Comparison of ENCODE assay signal across 8 cellular contexts in the genomic region with DNA sequence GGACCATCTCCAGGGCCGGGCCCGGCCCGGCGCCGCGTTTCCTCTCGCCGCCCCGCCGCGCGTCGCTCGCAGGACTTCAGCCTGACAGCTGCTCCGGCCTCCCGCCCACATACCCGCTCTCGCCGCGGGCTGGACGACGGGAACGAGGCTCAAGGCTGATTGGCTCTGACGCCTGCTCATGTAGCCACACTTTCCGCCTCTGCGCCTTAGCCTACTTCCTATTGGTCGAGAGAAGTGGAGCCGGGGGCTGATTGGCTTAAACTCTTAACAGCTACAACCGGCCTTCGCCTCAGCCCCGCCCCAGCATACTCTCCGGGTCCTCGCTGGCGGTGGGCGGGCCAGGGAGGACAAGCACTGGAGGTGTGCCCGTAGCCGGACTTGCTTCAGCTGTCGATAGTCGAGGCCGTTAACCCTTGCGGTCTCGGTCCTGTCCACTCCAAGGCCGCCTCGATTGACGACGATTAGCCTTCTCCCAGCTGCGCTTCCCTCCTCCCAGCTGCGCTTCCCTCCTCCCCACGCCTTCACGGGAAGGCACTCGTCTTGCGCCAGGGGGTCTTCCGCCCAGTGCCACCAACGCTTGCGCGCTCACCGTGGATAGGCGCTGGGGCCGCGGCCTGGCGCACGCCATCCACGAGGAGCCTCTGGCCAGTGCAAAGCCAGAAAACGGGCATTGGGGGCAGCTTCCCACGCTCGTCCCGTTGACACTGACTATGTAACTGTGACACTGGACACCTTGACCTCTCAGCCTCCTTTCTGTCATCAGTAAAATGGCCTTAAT. TPM values are rescaled to one million over a fixed set of nuclear protein-coding genes. Genes with fewer than 3 reads are reported as not detected.
DNase-seq lines count a peak whose midpoint lies in the region; ATAC-seq and TF ChIP-seq lines count a peak whose summit lies in the region.

Gene PRADC1, minus strand, starts transcription at position 86 of the 778 bp plus-strand sequence. Its CDS starts 79 bp downstream, at position 7.

- H3K79me2 ChIP-seq in ACC112 (ENCODE audit: control insufficient read depth, insufficient read depth, low read length, unreplicated experiment), result peaks cover 42% of the 10 kb centered on the region
- H3K79me2 ChIP-seq in mammary epithelial cell (ENCODE audit: insufficient read depth, low read length), result peaks cover 47% of the 10 kb centered on the region

- 1% methylated on average over 43 of the region's 67 CpGs for WGBS in mammary epithelial cell (ENCODE audit: low coverage, missing lambda C conversion rate)

- DNase-seq in NCI-H2196 treated with DMSO at 0.1 percent for 48 hours (lab: John Stamatoyannopoulos, UW; ENCODE audit: unreplicated experiment) (peak; percentile 91), WERI-Rb-1 (peak; percentile 100), mammary epithelial cell (peak; percentile 100)

- H3K36me3 ChIP-seq in ACC112 (ENCODE audit: insufficient read depth, low read length) (peaks cover 4% of the 10 kb centered on the region; the same call in 1 of the 2 replicates), WERI-Rb-1 (peaks cover 48% of the 10 kb centered on the region), mammary epithelial cell (ENCODE audit: insufficient read depth, low read length) (no peaks in the 10 kb centered on the region), iPS-20b (ENCODE audit: insufficient read depth, low read depth, low read length) (peaks cover 14% of the 10 kb centered on the region; the same call in 1 of the 2 replicates)

- CTCF ChIA-PET in mammary epithelial cell (lab: Charles Lee; ENCODE audit: low non-redundant PET), result interaction anchor here (1.5 kb wide), 1 partner anchor 56 kb away, joined by 5 read pairs; no protein-coding TSS in a partner anchor

- dilution Hi-C loops in mammary epithelial cell (cut with HindIII; ENCODE audit: low sequenced_read_pairs), result no loop called here

- ATAC-seq in GM18870 (IDR thresholded peaks at IDR 0.05; ENCODE audit: unreplicated experiment), result peak; percentile 93
- peak; percentile 86 for ATAC-seq in HG03135 (IDR thresholded peaks at IDR 0.05; ENCODE audit: unreplicated experiment)

- H3K4me3 ChIP-seq in ACC112 (ENCODE audit: low read depth, low read length) (peak within 1 kb of the TSS; percentile 85), WERI-Rb-1 (ENCODE audit: low read depth, low read length) (peak within 1 kb of the TSS; percentile 94), mammary epithelial cell (replicated peaks in 1 of 3; ENCODE audit: insufficient read depth in 1 of 3, low read depth in 2 of 3, low read length in 3 of 3) (peak within 1 kb of the TSS; percentile 83 to 99 (median 97)), iPS-20b (ENCODE audit: low read length) (peak within 1 kb of the TSS; percentile 97), skin epidermis (peak within 1 kb of the TSS; percentile 64 to 83 (median 82))

- peak within 1 kb of the TSS; percentile 100 for H3K4me2 ChIP-seq in mammary epithelial cell (ENCODE audit: insufficient read depth, low read depth, low read length)

- H3K9me3 ChIP-seq in WERI-Rb-1 (ENCODE audit: severe bottlenecking) (no peaks in the 10 kb centered on the region), mammary epithelial cell (replicated peaks; ENCODE audit: insufficient read depth, low read length) (no peaks in the 10 kb centered on the region), iPS-20b (ENCODE audit: insufficient read depth, low read depth, low read length) (no peaks in the 10 kb centered on the region)

- in situ Hi-C loops in mammary epithelial cell (cut with MboI; ENCODE audit: low sequenced_read_pairs in 2 of 2), result no loop called here

- H3K9ac ChIP-seq in mammary epithelial cell (ENCODE audit: insufficient read depth, low read length) (peak within 1 kb of the TSS; percentile 66), iPS-20b (ENCODE audit: low read depth, low read length) (peak within 1 kb of the TSS; percentile 98; the same call in 1 of the 2 replicates)

- peaks cover 5% of the 10 kb centered on the region for H4K20me1 ChIP-seq in mammary epithelial cell (ENCODE audit: insufficient read depth, low read length)

- no peaks in the 10 kb centered on the region for H3K27me3 ChIP-seq in ACC112 (ENCODE audit: insufficient read depth, low read length)
- no peaks in the 10 kb centered on the region for H3K27me3 ChIP-seq in WERI-Rb-1 (ENCODE audit: insufficient read depth, low read depth, severe bottlenecking)
- H3K27me3 ChIP-seq in mammary epithelial cell (ENCODE audit: insufficient read depth, low read length), result no peaks in the 10 kb centered on the region
- H3K27me3 ChIP-seq in iPS-20b (ENCODE audit: insufficient read depth, low read length), result no peaks in the 10 kb centered on the region

- no TSS peak for BruUV-seq in mammary epithelial cell (replicated peaks; lab: Mats Ljungman, UMichigan)

- H3K4me1 ChIP-seq in ACC112 (ENCODE audit: control insufficient read depth, insufficient read depth, low read length, unreplicated experiment), result peaks cover 20% of the 10 kb centered on the region
- peaks cover 19% of the 10 kb centered on the region for H3K4me1 ChIP-seq in mammary epithelial cell (ENCODE audit: insufficient read depth, low read length)
- H3K4me1 ChIP-seq in iPS-20b (ENCODE audit: insufficient read depth, low read length), result peaks cover 11% of the 10 kb centered on the region

- TF ChIP-seq CTCF in WERI-Rb-1 (IDR thresholded peaks at IDR 0.05; ENCODE audit: low read depth, low read length), result no peak
- no peak for TF ChIP-seq CTCF in mammary epithelial cell (conservative IDR thresholded peaks at IDR 0.05 in 1 of 2, IDR thresholded peaks at IDR 0.05 in 1 of 2; ENCODE audit: extremely low read depth in 1 of 2, insufficient read depth in 1 of 2, low read depth in 1 of 2, low read length in 2 of 2)

- H3K27ac ChIP-seq in ACC112 (ENCODE audit: low read depth, low read length) (peak within 1 kb of the TSS; percentile 73), WERI-Rb-1 (peak within 1 kb of the TSS; percentile 88), mammary epithelial cell (ENCODE audit: insufficient read depth, low read depth, low read length) (peak within 1 kb of the TSS; percentile 66), iPS-20b (ENCODE audit: low read length) (no peak within 1 kb of the TSS), skin epidermis (peak within 1 kb of the TSS; percentile 75 to 98 (median 96))

- H2AFZ ChIP-seq in ACC112 (ENCODE audit: low read length, unreplicated experiment) (peak within 1 kb of the TSS; percentile 73), mammary epithelial cell (ENCODE audit: low read depth, low read length) (peak within 1 kb of the TSS; percentile 100)

- intact Hi-C loops in mammary epithelial cell (cut with micrococcal nuclease), result loop anchor here (5.0 kb wide), 1 partner anchor 121 kb away; the partner anchor contains the start of gene RAB11FIP5

RNA-seq across cellular contexts. Expression of gene PRADC1, which starts in this region (rescaled TPM):
- 10 to 100 TPM; 11.5 to 14.0 TPM for total RNA-seq in mammary epithelial cell
- polyA plus RNA-seq in mammary epithelial cell, result 15.4 TPM
- 8.5 TPM for polyA minus RNA-seq in mammary epithelial cell
